8 cellular contexts compared by ENCODE assay signal in the genomic region with DNA sequence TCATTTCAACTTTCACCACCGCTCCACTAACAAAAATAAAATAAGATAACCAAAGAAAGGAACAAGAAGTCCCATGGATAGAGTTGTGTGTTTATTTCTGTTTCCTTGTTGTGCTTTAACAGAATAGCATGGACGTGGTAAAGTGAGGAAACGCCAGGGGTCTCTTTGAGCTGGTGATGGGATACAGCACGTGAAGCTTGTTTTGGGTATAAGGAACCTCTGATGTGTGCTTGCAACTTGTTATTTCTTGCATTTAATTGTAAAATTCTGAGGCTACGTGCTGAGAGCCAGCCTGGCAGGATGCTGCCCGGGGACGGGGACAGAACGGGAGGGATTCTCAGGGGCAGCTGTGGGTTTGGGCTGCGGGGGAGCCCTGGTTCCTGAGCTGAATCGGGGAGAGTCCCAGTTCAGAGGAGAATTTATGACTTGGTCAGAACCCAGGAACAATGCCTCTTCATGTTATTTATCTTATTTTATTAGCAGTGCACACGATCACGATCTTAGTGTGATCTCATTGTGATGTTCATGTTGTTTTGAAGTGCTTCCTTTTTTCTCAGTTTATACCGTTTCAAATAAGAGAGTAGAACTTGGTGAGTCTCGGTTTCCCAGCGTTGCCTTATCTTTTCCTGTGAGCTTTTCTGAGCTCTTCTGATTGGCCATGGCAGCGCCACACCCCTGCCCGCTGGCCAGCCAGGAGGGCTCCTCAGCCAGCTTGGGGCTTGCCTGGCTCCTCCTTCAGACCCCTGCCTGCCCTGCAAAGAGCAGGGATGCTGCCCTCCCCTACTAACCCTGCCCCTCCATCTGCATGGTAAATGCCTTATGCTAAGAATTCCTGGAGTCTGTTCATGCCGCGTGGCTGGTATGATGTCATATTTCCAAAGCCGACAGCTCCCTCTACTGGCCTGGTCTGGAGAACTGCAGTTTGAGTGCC.
A peak's percentile ranks its signal among the peaks of the same experiment; 100 is the strongest.
DNase-seq lines count a peak whose midpoint lies in the region; ATAC-seq and TF ChIP-seq lines count a peak whose summit lies in the region.

No MANE protein-coding gene starts in this region.

- H3K27me3 ChIP-seq in lung (ENCODE audit: control insufficient read depth, insufficient read depth) = no peaks in the 10 kb centered on the region

- peak overlapping the region; percentile 81 for H3K27ac Mint-ChIP-seq in activated CD8-positive, alpha-beta T cell treated with anti-CD3 and anti-CD28 coated beads, Interleukin-2, amount 10 ng/mL, durations not matched to agents 7 days and 5 days

- peaks cover 44% of the 10 kb centered on the region for H3K4me1 Mint-ChIP-seq in activated CD8-positive, alpha-beta T cell treated with anti-CD3 and anti-CD28 coated beads, Interleukin-2, amount 10 ng/mL, durations not matched to agents 7 days and 5 days (ENCODE audit: low read depth)

- no peaks in the 10 kb centered on the region for H3K27me3 Mint-ChIP-seq in activated CD8-positive, alpha-beta T cell treated with anti-CD3 and anti-CD28 coated beads, Interleukin-2, amount 10 ng/mL, durations not matched to agents 7 days and 5 days (ENCODE audit: low read depth)

- POLR2A ChIA-PET in activated CD8-positive, alpha-beta T cell treated with anti-CD3 and anti-CD28 coated beads, Interleukin-2, amount 10 ng/mL, durations not matched to agents 7 days and 5 days (lab: Charles Lee) = interaction anchor here (0.9 to 1.4 kb wide), 5 partner anchors 44 to 377 kb away, joined by 3 to 8 read pairs (median 3); a partner anchor contains a TSS

- WGBS in lung, 2 donors = 9% methylated on average over 20 of the region's 20 CpGs

- no peaks in the 10 kb centered on the region for H3K9me3 ChIP-seq in lung (ENCODE audit: control insufficient read depth in 2 of 2, insufficient read depth in 1 of 2, low read length in 1 of 2)

- peaks cover 0 to 1% of the 10 kb centered on the region in 2 donors for H3K4me1 ChIP-seq in lung (ENCODE audit: control insufficient read depth in 2 of 2, insufficient read depth in 2 of 2, low read length in 2 of 2)

- H3K27ac ChIP-seq in lung (ENCODE audit: low read depth in 1 of 2, low read length in 1 of 2) = peak overlapping the region; percentile 34 to 64

- H3K4me3 Mint-ChIP-seq in activated CD8-positive, alpha-beta T cell treated with anti-CD3 and anti-CD28 coated beads, Interleukin-2, amount 10 ng/mL, durations not matched to agents 7 days and 5 days = peak overlapping the region; percentile 69

- peak; percentile 91 for TF ChIP-seq CTCF in lung (IDR thresholded peaks at IDR 0.05; ENCODE audit: control extremely low read depth, extremely low read depth)

- peak; percentile 36 for ATAC-seq in GM19455 (IDR thresholded peaks at IDR 0.05; ENCODE audit: unreplicated experiment)
- peak; percentile 98 for ATAC-seq in activated CD8-positive, alpha-beta T cell treated with anti-CD3 and anti-CD28 coated beads, Interleukin-2, amount 10 ng/mL, durations not matched to agents 7 days and 5 days
- ATAC-seq in lung (ENCODE audit: insufficient read depth, low FRiP score) = peak; percentile 92

- CTCF ChIA-PET in activated CD8-positive, alpha-beta T cell treated with anti-CD3 and anti-CD28 coated beads, Interleukin-2, amount 10 ng/mL, durations not matched to agents 7 days and 5 days (lab: Charles Lee) = interaction anchor here (0.6 to 6.3 kb wide), 56 partner anchors 8 to 377 kb away, joined by 3 to 125 read pairs (median 5); a partner anchor contains a TSS

- H3K4me3 ChIP-seq in lung = no peak overlapping the region

- no peaks in the 10 kb centered on the region for H3K9me3 Mint-ChIP-seq in activated CD8-positive, alpha-beta T cell treated with anti-CD3 and anti-CD28 coated beads, Interleukin-2, amount 10 ng/mL, durations not matched to agents 7 days and 5 days (ENCODE audit: insufficient read depth)

- H3K36me3 Mint-ChIP-seq in activated CD8-positive, alpha-beta T cell treated with anti-CD3 and anti-CD28 coated beads, Interleukin-2, amount 10 ng/mL, durations not matched to agents 7 days and 5 days (ENCODE audit: low read depth) = no peaks in the 10 kb centered on the region

- no peaks in the 10 kb centered on the region for H3K36me3 ChIP-seq in lung (ENCODE audit: control insufficient read depth in 2 of 2, insufficient read depth in 2 of 2, low read length in 2 of 2)

- DNase-seq in CMK (ENCODE audit: low read depth) (peak; percentile 97), HK-2 (ENCODE audit: unreplicated experiment) (peak; percentile 79), NCI-H82 (lab: John Stamatoyannopoulos, UW) (peak; percentile 99), lung (ENCODE audit: low spot score) (peak; percentile 86)
- DNase-seq in activated CD8-positive, alpha-beta T cell treated with anti-CD3 and anti-CD28 coated beads, Interleukin-2, amount 10 ng/mL, durations not matched to agents 7 days and 5 days = peak; percentile 88
- peak; percentile 68 for DNase-seq in effector CD8-positive, alpha-beta T cell (lab: John Stamatoyannopoulos, UW)
- peak; percentile 39 to 74 (median 62) for DNase-seq in stimulated activated CD4-positive, alpha-beta T cell treated with anti-CD3 and anti-CD28 coated beads, TNF-alpha, amount 100 ng/mL, for 4 hours (ENCODE audit: low read depth in 3 of 3)

Comparison
In these comparisons a context has a peak if more than half of its experiments do, and no peak if none do; other contexts are left out.
1. ATAC-seq: peak in every context shown above with its lines; median percentile 98 in activated CD8-positive, alpha-beta T cell treated with anti-CD3 and anti-CD28 coated beads, Interleukin-2, amount 10 ng/mL, durations not matched to agents 7 days and 5 days; 92 in lung; 36 in GM19455.